ENCODE assay signal across 15 cellular contexts in genomic region chr6:22873531-22874136, GRCh38.
DNase-seq lines count a peak whose midpoint lies in the region; ATAC-seq and TF ChIP-seq lines count a peak whose summit lies in the region.
"Had no signal": no experiment of that assay in that cellular context is flagged by ENCODE, and none has a peak within 500 bp of the region (broad histone marks: within the 10 kb centered on the region; RNA-seq: fewer than 3 reads in every experiment).

No MANE protein-coding gene starts in this region.

- intact Hi-C loops in esophagus muscularis mucosa (cut with DNase I) = no loop called here
- intact Hi-C loops in CD4-positive, alpha-beta T cell (cut with DNase I, micrococcal nuclease) = no loop called here

- no peak for TF ChIP-seq CTCF in AG04450 (IDR thresholded peaks at IDR 0.05; ENCODE audit: low read depth, low read length)
- TF ChIP-seq CTCF in esophagus muscularis mucosa (IDR thresholded peaks at IDR 0.05) = no peak
- TF ChIP-seq CTCF in CD4-positive, alpha-beta T cell (IDR thresholded peaks at IDR 0.05) = no peak

- peaks cover 0 to 17% of the 10 kb centered on the region in 2 donors for H3K9me3 Mint-ChIP-seq in stimulated activated naive CD8-positive, alpha-beta T cell treated with anti-CD3 and anti-CD28 coated beads, Interleukin-15, amount 100 ng/mL, for 72 hours
- H3K9me3 Mint-ChIP-seq in CD4-positive, alpha-beta T cell = peaks cover 6% of the 10 kb centered on the region

- no peak overlapping the region for H3K27ac Mint-ChIP-seq in stimulated activated naive CD8-positive, alpha-beta T cell treated with anti-CD3 and anti-CD28 coated beads, Interleukin-15, amount 100 ng/mL, for 72 hours
- no peak overlapping the region for H3K27ac Mint-ChIP-seq in CD4-positive, alpha-beta T cell
- H3K27ac Mint-ChIP-seq: IgD-negative memory B cell had no signal

- POLR2A ChIA-PET in AG04450 (lab: Yijun Ruan, JAX) = no interaction called here
- POLR2A ChIA-PET in CD4-positive, alpha-beta T cell (lab: Charles Lee) = no interaction called here

- H3K4me3 ChIP-seq in AG04450 (ENCODE audit: low read depth, low read length) (no peak overlapping the region), esophagus muscularis mucosa (no peak overlapping the region)

- no peak for TF ChIP-seq POLR2A in esophagus muscularis mucosa (IDR thresholded peaks at IDR 0.05; ENCODE audit: low read depth)

- DNase-seq in AG04450 (ENCODE audit: low read depth, low spot score) = peak; percentile 38
- peak; percentile 48 for DNase-seq in NCI-H226
- DNase-seq in esophagus muscularis mucosa (ENCODE audit: extremely low spot score) = no peak
- DNase-seq in myocyte (ENCODE audit: low read depth) = peak; percentile 88
- no peak for DNase-seq in stimulated activated naive CD8-positive, alpha-beta T cell treated with anti-CD3 and anti-CD28 coated beads, Interleukin-15, amount 100 ng/mL, for 72 hours
- DNase-seq in CD4-positive, alpha-beta T cell = no peak
- DNase-seq: activated naive CD4-positive, alpha-beta T cell treated with Interleukin-2 at 50 U/mL for 16 hours; GOT3; NCI-H1092 treated with DMSO at 0.1 percent for 48 hours had no signal

- no peak overlapping the region for H3K27ac ChIP-seq in AG04450 (ENCODE audit: low read depth, low read length)
- H3K27ac ChIP-seq in esophagus muscularis mucosa (replicated peaks in 1 of 4) = peak overlapping the region; percentile 16 to 66 (median 40)
- no peak overlapping the region for H3K27ac ChIP-seq in CD4-positive, alpha-beta T cell (ENCODE audit: low read depth, low read length)
- H3K27ac ChIP-seq: neutrophil had no signal

- WGBS in esophagus muscularis mucosa = 45% methylated on average over 4 of the region's 4 CpGs

- H3K36me3 ChIP-seq in esophagus muscularis mucosa = no peaks in the 10 kb centered on the region
- H3K36me3 ChIP-seq: neutrophil had no signal

- ATAC-seq in HG03520 (IDR thresholded peaks at IDR 0.05; ENCODE audit: unreplicated experiment) (no peak), HG03432 (IDR thresholded peaks at IDR 0.05; ENCODE audit: unreplicated experiment) (no peak)
- ATAC-seq in stimulated activated naive CD8-positive, alpha-beta T cell treated with anti-CD3 and anti-CD28 coated beads, Interleukin-15, amount 100 ng/mL, for 72 hours = no peak
- ATAC-seq in CD4-positive, alpha-beta T cell (ENCODE audit: poor library complexity) = no peak
- ATAC-seq: activated CD4-positive, CD25-positive, alpha-beta regulatory T cell treated with anti-CD3 and anti-CD28 coated beads, Interleukin-2, amount 50 U/mL, for 24 hours; Panc1 had no signal

- no peaks in the 10 kb centered on the region for H3K27me3 ChIP-seq in AG04450 (ENCODE audit: control insufficient read depth, insufficient read depth, low read length)
- H3K27me3 ChIP-seq in esophagus muscularis mucosa = no peaks in the 10 kb centered on the region
- H3K27me3 ChIP-seq in CD4-positive, alpha-beta T cell (ENCODE audit: control insufficient read depth, insufficient read depth, low read length) = no peaks in the 10 kb centered on the region
- H3K27me3 ChIP-seq: neutrophil had no signal

- H3K9me3 ChIP-seq in AG04450 (ENCODE audit: control insufficient read depth, insufficient read depth, low read length) (no peaks in the 10 kb centered on the region), esophagus muscularis mucosa (no peaks in the 10 kb centered on the region)
- H3K9me3 ChIP-seq in CD4-positive, alpha-beta T cell (ENCODE audit: control insufficient read depth, low read length) = no peaks in the 10 kb centered on the region
- H3K9me3 ChIP-seq: neutrophil had no signal

- H3K27me3 Mint-ChIP-seq in stimulated activated naive CD8-positive, alpha-beta T cell treated with anti-CD3 and anti-CD28 coated beads, Interleukin-15, amount 100 ng/mL, for 72 hours = no peaks in the 10 kb centered on the region
- H3K27me3 Mint-ChIP-seq in CD4-positive, alpha-beta T cell = no peaks in the 10 kb centered on the region
- H3K27me3 Mint-ChIP-seq: IgD-negative memory B cell had no signal

- H3K4me1 Mint-ChIP-seq in stimulated activated naive CD8-positive, alpha-beta T cell treated with anti-CD3 and anti-CD28 coated beads, Interleukin-15, amount 100 ng/mL, for 72 hours = no peaks in the 10 kb centered on the region
- H3K4me1 Mint-ChIP-seq in CD4-positive, alpha-beta T cell (ENCODE audit: low read depth) = no peaks in the 10 kb centered on the region
- H3K4me1 Mint-ChIP-seq: IgD-negative memory B cell had no signal

- peaks cover 16 to 45% (median 33%) of the 10 kb centered on the region in 4 donors for H3K4me1 ChIP-seq in esophagus muscularis mucosa

- CTCF ChIA-PET in AG04450 (lab: Charles Lee) = interaction anchor here (0.7 kb wide), 2 partner anchors 73 to 996 kb away, joined by 3 to 5 read pairs; no protein-coding TSS in a partner anchor
- CTCF ChIA-PET in CD4-positive, alpha-beta T cell (lab: Charles Lee) = no interaction called here

- H3K4me3 Mint-ChIP-seq in stimulated activated naive CD8-positive, alpha-beta T cell treated with anti-CD3 and anti-CD28 coated beads, Interleukin-15, amount 100 ng/mL, for 72 hours = no peak overlapping the region
- H3K4me3 Mint-ChIP-seq in CD4-positive, alpha-beta T cell = no peak overlapping the region
- H3K4me3 Mint-ChIP-seq: IgD-negative memory B cell had no signal

- no peaks in the 10 kb centered on the region for H3K36me3 Mint-ChIP-seq in CD4-positive, alpha-beta T cell (ENCODE audit: low read depth)

- TF ChIP-seq EP300 in esophagus muscularis mucosa (IDR thresholded peaks at IDR 0.05) = no peak

Comparison
In these comparisons a context has a peak if more than half of its experiments do, and no peak if none do; other contexts are left out.
1. DNase-seq: peak in AG04450 (single experiment), NCI-H226 (single experiment) and myocyte (single experiment); none in esophagus muscularis mucosa (single experiment), stimulated activated naive CD8-positive, alpha-beta T cell treated with anti-CD3 and anti-CD28 coated beads, Interleukin-15, amount 100 ng/mL, for 72 hours (0 of 2) and CD4-positive, alpha-beta T cell (0 of 10).
2. H3K27ac ChIP-seq: peak in esophagus muscularis mucosa (4 of 4); none in AG04450 (single experiment) and CD4-positive, alpha-beta T cell (single experiment).